In genomic region chr6:111258615-111259088, GRCh38 we compare ENCODE assay signal across 8 cellular contexts.
DNase-seq lines count a peak whose midpoint lies in the region; TF ChIP-seq lines count a peak whose summit lies in the region.

No MANE protein-coding gene starts in this region.

- no peak for TF ChIP-seq POLR2A in transverse colon (IDR thresholded peaks at IDR 0.05)

- H3K4me1 Mint-ChIP-seq in activated naive CD4-positive, alpha-beta T cell treated with anti-CD3 and anti-CD28 coated beads for 36 hours (ENCODE audit: low read depth): peaks cover 28% of the 10 kb centered on the region
- peaks cover 28% of the 10 kb centered on the region for H3K4me1 Mint-ChIP-seq in activated T-helper 1 cell treated with anti-CD3 and anti-CD28 coated beads, Interleukin-12 subunit alpha, Interleukin-12 subunit beta, Interleukin-2, Interleukin-4 antibody, amounts not matched to agents 30 ng/mL and 10 ng/mL and 1 ng/mL, durations not matched to agents 14 hours and 24 hours and 36 hours (ENCODE audit: low read depth)

- peaks cover under 1% of the 10 kb centered on the region for H3K36me3 Mint-ChIP-seq in activated naive CD4-positive, alpha-beta T cell treated with anti-CD3 and anti-CD28 coated beads for 36 hours (ENCODE audit: low read depth)
- peaks cover 4% of the 10 kb centered on the region for H3K36me3 Mint-ChIP-seq in activated T-helper 1 cell treated with anti-CD3 and anti-CD28 coated beads, Interleukin-12 subunit alpha, Interleukin-12 subunit beta, Interleukin-2, Interleukin-4 antibody, amounts not matched to agents 30 ng/mL and 10 ng/mL and 1 ng/mL, durations not matched to agents 14 hours and 24 hours and 36 hours (ENCODE audit: low read depth)

- in situ Hi-C loops in transverse colon (cut with MboI; ENCODE audit: low pct_ligation_motif_present in 1 of 4, low pct_unique_long_range_greater_than_20kb in 1 of 4, low sequenced_read_pairs in 3 of 4): loop anchor here in 3 of 4 donors (25.0 kb wide), 4 partner anchors 229 to 779 kb away; partner anchors contain the start of genes REV3L (in 1 of the 3) and TRAF3IP2 (in 1 of the 3)

- H3K9me3 Mint-ChIP-seq in activated naive CD4-positive, alpha-beta T cell treated with anti-CD3 and anti-CD28 coated beads for 36 hours: no peaks in the 10 kb centered on the region
- no peaks in the 10 kb centered on the region for H3K9me3 Mint-ChIP-seq in activated T-helper 1 cell treated with anti-CD3 and anti-CD28 coated beads, Interleukin-12 subunit alpha, Interleukin-12 subunit beta, Interleukin-2, Interleukin-4 antibody, amounts not matched to agents 30 ng/mL and 10 ng/mL and 1 ng/mL, durations not matched to agents 14 hours and 24 hours and 36 hours

- TF ChIP-seq CTCF in transverse colon (IDR thresholded peaks at IDR 0.05): no peak

- DNase-seq in activated naive CD4-positive, alpha-beta T cell treated with anti-CD3 and anti-CD28 coated beads for 36 hours: no peak
- DNase-seq in activated naive CD4-positive, alpha-beta T cell (lab: John Stamatoyannopoulos, UW): no peak
- no peak for DNase-seq in activated T-helper 1 cell treated with anti-CD3 and anti-CD28 coated beads, Interleukin-12 subunit alpha, Interleukin-12 subunit beta, Interleukin-2, Interleukin-4 antibody, amounts not matched to agents 30 ng/mL and 10 ng/mL and 1 ng/mL, durations not matched to agents 14 hours and 24 hours and 36 hours (ENCODE audit: low spot score)
- no peak for DNase-seq in transverse colon
- DNase-seq in NCI-H69 (lab: John Stamatoyannopoulos, UW): no peak
- no peak for DNase-seq in NCI-H1092 (lab: John Stamatoyannopoulos, UW)
- no peak for DNase-seq in NOMO-1 treated with DMSO at 0.1 percent for 48 hours (lab: John Stamatoyannopoulos, UW; ENCODE audit: unreplicated experiment)

- H3K27ac Mint-ChIP-seq in activated naive CD4-positive, alpha-beta T cell treated with anti-CD3 and anti-CD28 coated beads for 36 hours: peak overlapping the region; percentile 79
- H3K27ac Mint-ChIP-seq in activated T-helper 1 cell treated with anti-CD3 and anti-CD28 coated beads, Interleukin-12 subunit alpha, Interleukin-12 subunit beta, Interleukin-2, Interleukin-4 antibody, amounts not matched to agents 30 ng/mL and 10 ng/mL and 1 ng/mL, durations not matched to agents 14 hours and 24 hours and 36 hours: peak overlapping the region; percentile 87

- intact Hi-C loops in activated naive CD4-positive, alpha-beta T cell treated with anti-CD3 and anti-CD28 coated beads for 36 hours (cut with micrococcal nuclease): loop anchor here (1.0 to 5.0 kb wide), 18 partner anchors 80 to 905 kb away; partner anchors contain the start of genes FAM229B, FYN, REV3L and SLC16A10
- intact Hi-C loops in activated T-helper 1 cell treated with anti-CD3 and anti-CD28 coated beads, Interleukin-12 subunit alpha, Interleukin-12 subunit beta, Interleukin-2, Interleukin-4 antibody, amounts not matched to agents 30 ng/mL and 10 ng/mL and 1 ng/mL, durations not matched to agents 14 hours and 24 hours and 36 hours (cut with micrococcal nuclease): loop anchor here (1.0 to 2.0 kb wide), 12 partner anchors 33 to 905 kb away; partner anchors contain the start of genes FAM229B, FYN, TRAF3IP2 and TUBE1
- intact Hi-C loops in transverse colon (cut with DNase I; ENCODE audit: low total_unique reads): no loop called here

- H3K27me3 Mint-ChIP-seq in activated naive CD4-positive, alpha-beta T cell treated with anti-CD3 and anti-CD28 coated beads for 36 hours (ENCODE audit: low read depth): no peaks in the 10 kb centered on the region
- peaks cover 5% of the 10 kb centered on the region for H3K27me3 Mint-ChIP-seq in activated T-helper 1 cell treated with anti-CD3 and anti-CD28 coated beads, Interleukin-12 subunit alpha, Interleukin-12 subunit beta, Interleukin-2, Interleukin-4 antibody, amounts not matched to agents 30 ng/mL and 10 ng/mL and 1 ng/mL, durations not matched to agents 14 hours and 24 hours and 36 hours (ENCODE audit: insufficient read depth)

- CTCF ChIA-PET in activated naive CD4-positive, alpha-beta T cell treated with anti-CD3 and anti-CD28 coated beads for 36 hours (lab: Charles Lee): interaction anchor here (0.7 to 2.7 kb wide), 40 partner anchors 9 to 905 kb away, joined by 3 to 37 read pairs (median 4); partner anchors contain the start of genes REV3L, SLC16A10 and TRAF3IP2

- H3K27me3 ChIP-seq in layer of hippocampus (ENCODE audit: control insufficient read depth, insufficient read depth, low read length): no peaks in the 10 kb centered on the region
- H3K27me3 ChIP-seq in transverse colon: peaks cover 4% of the 10 kb centered on the region

- H3K36me3 ChIP-seq in transverse colon: no peaks in the 10 kb centered on the region

- peak overlapping the region in 2 of 4 donors; percentile 74 to 87 for H3K4me3 ChIP-seq in transverse colon

- no peaks in the 10 kb centered on the region for H3K9me3 ChIP-seq in transverse colon

- TF ChIP-seq EP300 in transverse colon (IDR thresholded peaks at IDR 0.05; ENCODE audit: low read depth): no peak

- H3K4me1 ChIP-seq in transverse colon: peaks cover 9 to 26% (median 13%) of the 10 kb centered on the region in 4 donors

- peak overlapping the region; percentile 77 for H3K27ac ChIP-seq in layer of hippocampus (ENCODE audit: low read depth, low read length)
- peak overlapping the region; percentile 95 to 96 (median 96) for H3K27ac ChIP-seq in transverse colon

- 7 to 15% methylated on average over 6 to 18 of the region's 18 CpGs for WGBS in transverse colon (ENCODE audit: low coverage in 1 of 2), 2 donors

- H3K4me3 Mint-ChIP-seq in activated naive CD4-positive, alpha-beta T cell treated with anti-CD3 and anti-CD28 coated beads for 36 hours: peak overlapping the region; percentile 77
- H3K4me3 Mint-ChIP-seq in activated T-helper 1 cell treated with anti-CD3 and anti-CD28 coated beads, Interleukin-12 subunit alpha, Interleukin-12 subunit beta, Interleukin-2, Interleukin-4 antibody, amounts not matched to agents 30 ng/mL and 10 ng/mL and 1 ng/mL, durations not matched to agents 14 hours and 24 hours and 36 hours: peak overlapping the region; percentile 81
